Comparison of ENCODE assay signal across 8 cellular contexts in the genomic region with DNA sequence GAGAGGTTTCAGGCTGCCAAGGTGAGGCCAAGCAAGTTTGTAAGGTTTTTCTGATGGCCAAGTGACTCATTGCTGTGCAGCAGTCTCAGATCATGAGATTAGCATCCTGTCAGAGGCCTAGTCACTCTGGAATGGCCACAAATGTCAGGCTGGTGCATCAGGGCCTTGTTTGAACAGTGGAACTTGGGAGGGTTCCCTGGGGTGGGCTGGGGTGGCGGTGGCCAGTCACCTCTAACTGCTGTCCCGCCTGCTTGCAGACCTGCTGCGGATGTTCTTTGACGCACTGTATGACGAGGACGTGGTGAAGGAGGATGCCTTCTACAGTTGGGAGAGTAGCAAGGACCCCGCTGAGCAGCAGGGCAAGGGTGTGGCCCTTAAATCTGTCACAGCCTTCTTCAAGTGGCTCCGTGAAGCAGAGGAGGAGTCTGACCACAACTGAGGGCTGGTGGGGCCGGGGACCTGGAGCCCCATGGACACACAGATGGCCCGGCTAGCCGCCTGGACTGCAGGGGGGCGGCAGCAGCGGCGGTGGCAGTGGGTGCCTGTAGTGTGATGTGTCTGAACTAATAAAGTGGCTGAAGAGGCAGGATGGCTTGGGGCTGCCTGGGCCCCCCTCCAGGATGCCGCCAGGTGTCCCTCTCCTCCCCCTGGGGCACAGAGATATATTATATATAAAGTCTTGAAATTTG. TPM values are rescaled to one million over a fixed set of nuclear protein-coding genes. Genes with fewer than 3 reads are reported as not detected.
DNase-seq lines count a peak whose midpoint lies in the region; ATAC-seq and TF ChIP-seq lines count a peak whose summit lies in the region.

No MANE protein-coding gene starts in this region.

- CTCF ChIA-PET in activated CD4-positive, alpha-beta T cell treated with anti-CD3 and anti-CD28 coated beads for 36 hours (lab: Charles Lee): interaction anchor here (1.3 kb wide), 1 partner anchor 179 kb away, joined by 3 read pairs; no protein-coding TSS in a partner anchor

- peak overlapping the region; percentile 90 for H3K27ac Mint-ChIP-seq in activated CD4-positive, alpha-beta T cell treated with anti-CD3 and anti-CD28 coated beads for 36 hours
- peak overlapping the region; percentile 94 for H3K27ac Mint-ChIP-seq in activated T-cell treated with anti-CD3 and anti-CD28 coated beads, Interleukin-2, amount 50 U/mL, for 24 hours

- peak; percentile 71 for DNase-seq in activated CD4-positive, alpha-beta T cell treated with anti-CD3 and anti-CD28 coated beads for 36 hours
- no peak for DNase-seq in activated CD4-positive, alpha-beta T cell treated with anti-CD3 and anti-CD28 coated beads for 1 hour
- peak; percentile 57 for DNase-seq in activated T-cell treated with anti-CD3 and anti-CD28 coated beads, Interleukin-2, amount 50 U/mL, for 24 hours
- DNase-seq in fibroblast of villous mesenchyme (ENCODE audit: low read depth) (peak; percentile 55), spleen (no peak), SKM-1 (lab: John Stamatoyannopoulos, UW; ENCODE audit: unreplicated experiment) (no peak), iPS-NIHi11 (ENCODE audit: low spot score) (no peak), hippocampal formation (lab: John Stamatoyannopoulos, UW) (no peak)

- TF ChIP-seq POLR2A in spleen (IDR thresholded peaks at IDR 0.05): no peak

- no peak overlapping the region for H3K4me3 Mint-ChIP-seq in activated CD4-positive, alpha-beta T cell treated with anti-CD3 and anti-CD28 coated beads for 36 hours
- H3K4me3 Mint-ChIP-seq in activated T-cell treated with anti-CD3 and anti-CD28 coated beads, Interleukin-2, amount 50 U/mL, for 24 hours: peak overlapping the region; percentile 7

- peaks cover 3 to 61% (median 57%) of the 10 kb centered on the region in 6 donors for H3K36me3 ChIP-seq in spleen

- TF ChIP-seq CTCF in fibroblast of villous mesenchyme (IDR thresholded peaks at IDR 0.05; ENCODE audit: insufficient read depth, low read depth, low read length) (no peak), spleen (IDR thresholded peaks at IDR 0.05 in 8 of 11, conservative IDR thresholded peaks at IDR 0.05 in 3 of 11) (no peak)

- peak overlapping the region in 6 of 8 donors; percentile 85 to 95 (median 92) for H3K27ac ChIP-seq in spleen

- H3K4me3 ChIP-seq in fibroblast of villous mesenchyme (ENCODE audit: low read depth, low read length): no peak overlapping the region
- no peak overlapping the region for H3K4me3 ChIP-seq in spleen

- H3K36me3 Mint-ChIP-seq in activated CD4-positive, alpha-beta T cell treated with anti-CD3 and anti-CD28 coated beads for 36 hours (ENCODE audit: low read depth): peaks cover 51% of the 10 kb centered on the region
- peaks cover 64% of the 10 kb centered on the region for H3K36me3 Mint-ChIP-seq in activated T-cell treated with anti-CD3 and anti-CD28 coated beads, Interleukin-2, amount 50 U/mL, for 24 hours (ENCODE audit: low read depth)

- peaks cover 8 to 73% (median 41%) of the 10 kb centered on the region in 6 donors for H3K4me1 ChIP-seq in spleen

- intact Hi-C loops in activated CD4-positive, alpha-beta T cell treated with anti-CD3 and anti-CD28 coated beads for 36 hours (cut with DNase I, micrococcal nuclease): loop anchor here (1.0 to 10.0 kb wide), 7 partner anchors 18 to 1600 kb away; a partner anchor contains a TSS
- intact Hi-C loops in spleen (cut with DNase I; ENCODE audit: low total_unique reads): no loop called here

- peak; percentile 74 for ATAC-seq in activated CD4-positive, alpha-beta T cell treated with anti-CD3 and anti-CD28 coated beads for 36 hours

- H3K27me3 ChIP-seq in spleen (replicated peaks in 1 of 7): peaks cover 0 to 5% (median 0%) of the 10 kb centered on the region in 7 donors

- H3K27me3 Mint-ChIP-seq in activated CD4-positive, alpha-beta T cell treated with anti-CD3 and anti-CD28 coated beads for 36 hours: no peaks in the 10 kb centered on the region
- H3K27me3 Mint-ChIP-seq in activated T-cell treated with anti-CD3 and anti-CD28 coated beads, Interleukin-2, amount 50 U/mL, for 24 hours: no peaks in the 10 kb centered on the region

- no peaks in the 10 kb centered on the region for H3K9me3 Mint-ChIP-seq in activated CD4-positive, alpha-beta T cell treated with anti-CD3 and anti-CD28 coated beads for 36 hours (ENCODE audit: low read depth)
- H3K9me3 Mint-ChIP-seq in activated T-cell treated with anti-CD3 and anti-CD28 coated beads, Interleukin-2, amount 50 U/mL, for 24 hours: no peaks in the 10 kb centered on the region

- H3K9me3 ChIP-seq in spleen: no peaks in the 10 kb centered on the region

- WGBS in spleen, 5 donors: 74 to 89% (median 79%) methylated on average over 15 of the region's 15 CpGs

- H3K4me1 Mint-ChIP-seq in activated CD4-positive, alpha-beta T cell treated with anti-CD3 and anti-CD28 coated beads for 36 hours: peaks cover 65% of the 10 kb centered on the region
- H3K4me1 Mint-ChIP-seq in activated T-cell treated with anti-CD3 and anti-CD28 coated beads, Interleukin-2, amount 50 U/mL, for 24 hours (ENCODE audit: low read depth): peaks cover 74% of the 10 kb centered on the region

- POLR2A ChIA-PET in activated CD4-positive, alpha-beta T cell treated with anti-CD3 and anti-CD28 coated beads for 36 hours (lab: Charles Lee): interaction anchor here (0.7 kb wide), 1 partner anchor 29 kb away, joined by 4 read pairs; no protein-coding TSS in a partner anchor

RNA-seq across cellular contexts. Expression of a gene that starts 2.8 kb away (rescaled TPM):
- 1 to 10 TPM; 3.7 to 4.5 TPM for total RNA-seq in activated CD4-positive, alpha-beta T cell treated with anti-CD3 and anti-CD28 coated beads for 36 hours
- 13.9 and 17.3 TPM in 2 replicates for total RNA-seq in fibroblast of villous mesenchyme
- 10 to 100 TPM; 12.9 to 24.6 (median 15.6) TPM for total RNA-seq in spleen
- polyA plus RNA-seq in spleen: 10 to 100 TPM in 1 of 3 donors, 1 to 10 TPM in 2; 6.5 to 12.4 (median 6.8) TPM

RNA-seq across cellular contexts. Expression of a gene that starts 20.2 kb away (rescaled TPM):
- 100 to 1,000 TPM; 479 to 556 TPM for total RNA-seq in activated CD4-positive, alpha-beta T cell treated with anti-CD3 and anti-CD28 coated beads for 36 hours
- total RNA-seq in fibroblast of villous mesenchyme (252 and 288 TPM in 2 replicates), spleen (100 to 1,000 TPM; 191 to 294 (median 247) TPM)
- 100 to 1,000 TPM in 1 of 3 donors, 10 to 100 TPM in 2; 83.4 to 136 (median 84.2) TPM for polyA plus RNA-seq in spleen

RNA-seq across cellular contexts. Expression of a gene that starts 26.8 kb away (rescaled TPM):
- total RNA-seq in activated CD4-positive, alpha-beta T cell treated with anti-CD3 and anti-CD28 coated beads for 36 hours: 1 to 10 TPM; 4.6 to 4.7 TPM
- total RNA-seq in fibroblast of villous mesenchyme (4.2 and 6.0 TPM in 2 replicates), spleen (1 to 10 TPM; 2.8 to 6.4 (median 3.8) TPM)
- 1 to 10 TPM; 1.6 to 4.2 (median 2.1) TPM for polyA plus RNA-seq in spleen

RNA-seq across cellular contexts. Expression of a gene that starts 26.9 kb away (rescaled TPM):
- total RNA-seq in activated CD4-positive, alpha-beta T cell treated with anti-CD3 and anti-CD28 coated beads for 36 hours: 100 to 1,000 TPM; 130 to 143 TPM
- total RNA-seq in fibroblast of villous mesenchyme (39.6 and 61.3 TPM in 2 replicates), spleen (100 to 1,000 TPM in 1 of 7 donors, 10 to 100 TPM in 6; 42.5 to 109 (median 55.9) TPM)
- polyA plus RNA-seq in spleen: 100 to 1,000 TPM in 2 of 3 donors, 10 to 100 TPM in 1; 92.6 to 139 (median 114) TPM

RNA-seq across cellular contexts. Expression of a gene that starts 35.6 kb away (rescaled TPM):
- 100 to 1,000 TPM; 207 to 236 TPM for total RNA-seq in activated CD4-positive, alpha-beta T cell treated with anti-CD3 and anti-CD28 coated beads for 36 hours
- total RNA-seq in fibroblast of villous mesenchyme (364 and 388 TPM in 2 replicates), spleen (100 to 1,000 TPM; 130 to 191 (median 142) TPM)
- 10 to 100 TPM; 53.8 to 94.7 (median 62.4) TPM for polyA plus RNA-seq in spleen

Comparison
In these comparisons a context has a peak if more than half of its experiments do, and no peak if none do; other contexts are left out.
1. DNase-seq: peak in activated CD4-positive, alpha-beta T cell treated with anti-CD3 and anti-CD28 coated beads for 36 hours (single experiment), activated T-cell treated with anti-CD3 and anti-CD28 coated beads, Interleukin-2, amount 50 U/mL, for 24 hours (single experiment) and fibroblast of villous mesenchyme (single experiment); none in activated CD4-positive, alpha-beta T cell treated with anti-CD3 and anti-CD28 coated beads for 1 hour (single experiment), spleen (single experiment), SKM-1 (single experiment), iPS-NIHi11 (single experiment) and hippocampal formation (0 of 2).